In the genomic region with DNA sequence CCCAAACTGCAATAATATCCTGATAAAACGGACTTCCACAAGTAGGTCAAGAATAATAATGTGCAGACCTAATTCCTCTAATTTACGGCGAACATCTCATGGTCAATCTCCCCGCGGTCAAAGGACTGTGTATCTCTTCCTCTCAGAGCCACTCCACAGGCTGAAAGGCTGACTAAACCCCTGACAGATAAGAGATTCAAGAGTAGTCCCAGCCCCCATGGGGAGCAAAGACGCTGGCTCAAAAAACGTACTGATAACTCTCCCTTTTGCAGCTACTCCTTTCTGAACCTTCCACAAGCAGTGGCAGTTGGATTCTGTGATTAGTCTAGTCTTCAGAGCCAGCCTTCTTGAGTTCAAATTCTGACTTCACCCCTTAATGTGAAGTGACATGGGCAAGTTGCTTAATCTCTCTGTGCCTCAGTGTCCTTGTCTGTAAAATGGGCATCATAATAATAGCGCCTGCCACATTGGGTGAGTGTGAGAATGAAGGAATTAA, we compare ENCODE assay signal across 23 cellular contexts. TPM values are rescaled to one million over a fixed set of nuclear protein-coding genes. Genes with fewer than 3 reads are reported as not detected.
DNase-seq lines count a peak whose midpoint lies in the region; ATAC-seq and TF ChIP-seq lines count a peak whose summit lies in the region.
"Had no signal": no experiment of that assay in that cellular context is flagged by ENCODE, and none has a peak within 500 bp of the region (broad histone marks: within the 10 kb centered on the region; RNA-seq: fewer than 3 reads in every experiment).

No MANE protein-coding gene starts in this region.

- ATAC-seq in left lobe of liver (peak; percentile 58), GM21526 (IDR thresholded peaks at IDR 0.05; ENCODE audit: low FRiP score, unreplicated experiment) (no peak)
- ATAC-seq: upper lobe of right lung had no signal

- no peak overlapping the region for H3K4me3 ChIP-seq in fibroblast of villous mesenchyme (ENCODE audit: low read depth, low read length)
- H3K4me3 ChIP-seq: Peyer's patch, upper lobe of right lung had no signal

- DNase-seq in CMK (ENCODE audit: low read depth), result peak; percentile 84
- peak; percentile 67 for DNase-seq in UCSD-AML1 (lab: John Stamatoyannopoulos, UW; ENCODE audit: unreplicated experiment)
- DNase-seq in fibroblast of villous mesenchyme (ENCODE audit: low read depth), result peak; percentile 30
- no peak for DNase-seq in left lobe of liver (ENCODE audit: low spot score)
- DNase-seq in amniotic stem cell (lab: John Stamatoyannopoulos, UW), result no peak
- no peak for DNase-seq in putamen (ENCODE audit: low spot score)
- no peak for DNase-seq in COLO668 (lab: John Stamatoyannopoulos, UW; ENCODE audit: unreplicated experiment)
- DNase-seq: activated naive CD8-positive, alpha-beta T cell treated with anti-CD3 and anti-CD28 coated beads, Interleukin-2, amount 10 ng/mL, durations not matched to agents 7 days and 5 days; activated T-cell treated with anti-CD3 and anti-CD28 coated beads, Interleukin-2, amount 50 U/mL, for 72 hours; CD4-positive, CD25-positive, alpha-beta regulatory T cell; foreskin melanocyte; KG1; NCI-H1048; NCI-H2107; NCI-H774; Peyer's patch; stimulated activated CD4-positive, alpha-beta T cell treated with anti-CD3 and anti-CD28 coated beads, Interleukin-15, amount 100 ng/mL, for 24 hours; stimulated activated naive CD4-positive, alpha-beta T cell treated with Interleukin-2 at 50 U/mL for 16 hours; upper lobe of right lung; WERI-Rb-1 had no signal

- no peak for TF ChIP-seq CTCF in fibroblast of villous mesenchyme (IDR thresholded peaks at IDR 0.05; ENCODE audit: insufficient read depth, low read depth, low read length)

RNA-seq across cellular contexts. Expression of a gene that starts 19.7 kb away (rescaled TPM):
- 0.43 and 0.64 TPM in 2 replicates for total RNA-seq in fibroblast of villous mesenchyme
- total RNA-seq in left lobe of liver, result 7.6 TPM
- total RNA-seq: neural crest cell had no signal

RNA-seq across cellular contexts. Expression of a gene that starts 24.6 kb away (rescaled TPM):
- 0.32 and 1.3 TPM in 2 replicates for total RNA-seq in fibroblast of villous mesenchyme
- 2.6 TPM for total RNA-seq in left lobe of liver
- total RNA-seq: activated naive CD8-positive, alpha-beta T cell treated with anti-CD3 and anti-CD28 coated beads, Interleukin-2, amount 10 ng/mL, durations not matched to agents 7 days and 5 days; H1; neural crest cell had no signal

Comparison
In these comparisons a context has a peak if more than half of its experiments do, and no peak if none do; other contexts are left out.
1. DNase-seq: peak in CMK (single experiment), UCSD-AML1 (single experiment) and fibroblast of villous mesenchyme (single experiment); none in left lobe of liver (single experiment), amniotic stem cell (single experiment), putamen (single experiment) and COLO668 (single experiment).